30 cellular contexts compared by ENCODE assay signal in the genomic region with DNA sequence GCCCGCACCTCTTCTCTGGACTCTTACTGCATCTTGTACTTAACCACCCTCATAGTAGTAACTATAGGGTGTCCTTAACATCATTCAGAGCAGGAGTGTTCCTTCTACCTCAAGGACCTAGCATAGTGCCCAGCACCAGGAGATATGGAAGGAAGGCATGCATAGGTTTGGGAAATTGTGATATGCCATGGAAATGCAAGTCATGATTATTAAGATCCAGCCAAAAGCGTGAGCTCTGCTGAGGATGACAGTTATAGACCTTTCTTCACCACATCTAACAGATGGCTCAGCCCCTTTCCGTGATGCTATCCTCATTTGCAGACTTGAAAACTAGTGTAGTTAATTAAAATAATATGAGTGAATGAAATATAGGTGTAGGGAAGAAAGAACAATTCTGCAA.
"Had no signal": no experiment of that assay in that cellular context is flagged by ENCODE, and none has a peak within 500 bp of the region (broad histone marks: within the 10 kb centered on the region; RNA-seq: fewer than 3 reads in every experiment).

No MANE protein-coding gene starts in this region.

- ATAC-seq: naive thymus-derived CD4-positive, alpha-beta T cell; natural killer cell; psoas muscle; right cardiac atrium; sciatic nerve; stimulated activated naive B cell treated with anti-CD40 and anti-IgM and Interleukin-4, amounts not matched to agents 10 μg/mL and 1 μg/mL and 100 μg/mL, for 72 hours had no signal

- DNase-seq: naive thymus-derived CD4-positive, alpha-beta T cell; natural killer cell; ovary; posterior cingulate gyrus; psoas muscle; right cardiac atrium; spleen; stimulated activated CD4-positive, alpha-beta T cell treated with anti-CD3 and anti-CD28 coated beads, Interleukin-12 subunit alpha, Interleukin-12 subunit beta, amount 100 ng/mL, for 4 hours; stimulated activated CD4-positive, alpha-beta T cell treated with anti-CD3 and anti-CD28 coated beads, Interleukin-1b, Interleukin-23, amount 100 ng/mL, for 48 hours; stimulated activated CD4-positive, alpha-beta T cell treated with anti-CD3 and anti-CD28 coated beads, Interleukin-4, amount 100 ng/mL, for 1 hour; stimulated activated CD4-positive, alpha-beta T cell treated with anti-CD3 and anti-CD28 coated beads, Interleukin-4, amount 100 ng/mL, for 4 hours; stimulated activated CD8-positive, alpha-beta memory T cell treated with anti-CD3 and anti-CD28 coated beads, Interleukin-4, amount 100 ng/mL, for 48 hours; stimulated activated naive B cell treated with anti-CD40 and anti-IgM and Interleukin-4, amounts not matched to agents 10 μg/mL and 1 μg/mL and 100 μg/mL, for 72 hours; stimulated activated naive CD4-positive, alpha-beta T cell treated with Interleukin-2 at 50 U/mL for 16 hours; stomach; thyroid gland; trophoblast cell; upper lobe of left lung had no signal

- H3K4me1 ChIP-seq: psoas muscle, spleen, stomach, thyroid gland, upper lobe of left lung, vagina had no signal

- H3K27me3 Mint-ChIP-seq: naive thymus-derived CD4-positive, alpha-beta T cell; stimulated activated naive B cell treated with anti-CD40 and anti-IgM and Interleukin-4, amounts not matched to agents 10 μg/mL and 1 μg/mL and 100 μg/mL, for 72 hours; stimulated activated naive CD8-positive, alpha-beta T cell treated with anti-CD3 and anti-CD28 coated beads, Interleukin-15, Interleukin-2, amounts not matched to agents 100 ng/mL and 50 ng/mL, for 24 hours had no signal

- H3K4me3 ChIP-seq: neural progenitor cell, ovary, psoas muscle, skin epidermis, smooth muscle cell, spleen, stomach, thoracic aorta, thyroid gland, tibial nerve, upper lobe of left lung, vagina had no signal

- H3K9me3 ChIP-seq: ovary, psoas muscle, spleen, stomach, thoracic aorta, thyroid gland, tibial nerve, upper lobe of left lung, vagina had no signal

- H3K4me1 Mint-ChIP-seq: naive thymus-derived CD4-positive, alpha-beta T cell; natural killer cell; stimulated activated naive B cell treated with anti-CD40 and anti-IgM and Interleukin-4, amounts not matched to agents 10 μg/mL and 1 μg/mL and 100 μg/mL, for 72 hours had no signal

- H3K4me2 ChIP-seq: neural progenitor cell, smooth muscle cell had no signal

- H3K27ac Mint-ChIP-seq: naive thymus-derived CD4-positive, alpha-beta T cell; natural killer cell; nephron; neural progenitor cell; progenitor cell of endocrine pancreas; stimulated activated naive B cell treated with anti-CD40 and anti-IgM and Interleukin-4, amounts not matched to agents 10 μg/mL and 1 μg/mL and 100 μg/mL, for 72 hours; stimulated activated naive CD8-positive, alpha-beta T cell treated with anti-CD3 and anti-CD28 coated beads, Interleukin-15, Interleukin-2, amounts not matched to agents 100 ng/mL and 50 ng/mL, for 24 hours had no signal

- H3K36me3 ChIP-seq: neural progenitor cell, ovary, spleen, stomach, thoracic aorta, thyroid gland, tibial nerve, upper lobe of left lung, vagina had no signal

- H2AFZ ChIP-seq: neural progenitor cell, parathyroid adenoma had no signal

- H3K4me3 Mint-ChIP-seq: naive thymus-derived CD4-positive, alpha-beta T cell; natural killer cell; nephron; neural progenitor cell; stimulated activated naive B cell treated with anti-CD40 and anti-IgM and Interleukin-4, amounts not matched to agents 10 μg/mL and 1 μg/mL and 100 μg/mL, for 72 hours; stimulated activated naive CD8-positive, alpha-beta T cell treated with anti-CD3 and anti-CD28 coated beads, Interleukin-15, Interleukin-2, amounts not matched to agents 100 ng/mL and 50 ng/mL, for 24 hours had no signal

- H3K9ac ChIP-seq: neural progenitor cell, parathyroid adenoma had no signal

- H3K27me3 ChIP-seq: neural progenitor cell, ovary, spleen, thyroid gland, tibial nerve, upper lobe of left lung, vagina had no signal

- FAIRE-seq: urothelium cell line had no signal

- H3K36me3 Mint-ChIP-seq: naive thymus-derived CD4-positive, alpha-beta T cell; natural killer cell; neural progenitor cell; stimulated activated naive B cell treated with anti-CD40 and anti-IgM and Interleukin-4, amounts not matched to agents 10 μg/mL and 1 μg/mL and 100 μg/mL, for 72 hours had no signal

- H3K27ac ChIP-seq: neural progenitor cell, ovary, parathyroid adenoma, psoas muscle, skin epidermis, spleen, stomach, thoracic aorta, thyroid gland, upper lobe of left lung, vagina had no signal

- H3K9me3 Mint-ChIP-seq: natural killer cell; nephron; neural progenitor cell; stimulated activated naive CD8-positive, alpha-beta T cell treated with anti-CD3 and anti-CD28 coated beads, Interleukin-15, Interleukin-2, amounts not matched to agents 100 ng/mL and 50 ng/mL, for 24 hours had no signal
